ENCODE assay signal across 31 cellular contexts in genomic region chr2:220572385-220572784, GRCh38.
DNase-seq lines count a peak whose midpoint lies in the region; ATAC-seq, FAIRE-seq and TF ChIP-seq lines count a peak whose summit lies in the region.
"Had no signal": no experiment of that assay in that cellular context is flagged by ENCODE, and none has a peak within 500 bp of the region (broad histone marks: within the 10 kb centered on the region; RNA-seq: fewer than 3 reads in every experiment).

No MANE protein-coding gene starts in this region.

- H3K27me3 ChIP-seq in GM23248 (replicated peaks; ENCODE audit: insufficient read depth) (no peaks in the 10 kb centered on the region), astrocyte (ENCODE audit: insufficient read depth, low read length) (no peaks in the 10 kb centered on the region)
- H3K27me3 ChIP-seq: dorsolateral prefrontal cortex had no signal

- no peak for ATAC-seq in GM19023 (IDR thresholded peaks at IDR 0.05; ENCODE audit: unreplicated experiment)
- ATAC-seq: right cardiac atrium had no signal

- H3K27ac ChIP-seq in GM23248 (no peak overlapping the region), astrocyte (ENCODE audit: low read depth, low read length) (no peak overlapping the region)
- H3K27ac ChIP-seq: dorsolateral prefrontal cortex, PC-9, uterus had no signal

- no peaks in the 10 kb centered on the region for H3K27me3 Mint-ChIP-seq in astrocyte (ENCODE audit: low read depth, unreplicated experiment)
- H3K27me3 Mint-ChIP-seq: activated CD4-positive, alpha-beta memory T cell treated with anti-CD3 and anti-CD28 coated beads, Interleukin-2, amount 10 ng/mL, durations not matched to agents 7 days and 5 days; B cell; brain; CD4-positive, alpha-beta memory T cell; naive B cell; stimulated activated naive CD8-positive, alpha-beta T cell treated with anti-CD3 and anti-CD28 coated beads, Interleukin-15, Interleukin-2, amounts not matched to agents 100 ng/mL and 50 ng/mL, for 24 hours had no signal

- H3K9me2 ChIP-seq in GM23248 (ENCODE audit: insufficient read depth) = no peaks in the 10 kb centered on the region

- TF ChIP-seq CTCF in astrocyte (IDR thresholded peaks at IDR 0.05; ENCODE audit: insufficient read depth, low read depth, low read length) = no peak
- TF ChIP-seq CTCF in fibroblast of pulmonary artery (IDR thresholded peaks at IDR 0.05; ENCODE audit: low read length, missing control alignments) = no peak

- WGBS in GM23248 (ENCODE audit: low coverage in 1 of 2, low lambda C conversion rate in 2 of 2, missing lambda C conversion rate in 2 of 2), 2 experiments = 41 to 44% methylated on average over 4 of the region's 4 CpGs

- no peak overlapping the region for H2AFZ ChIP-seq in GM23248
- peak overlapping the region; percentile 21 for H2AFZ ChIP-seq in astrocyte (ENCODE audit: low read depth, low read length)
- H2AFZ ChIP-seq: PC-9 had no signal

- H3K79me2 ChIP-seq in GM23248 (ENCODE audit: insufficient read depth) (no peaks in the 10 kb centered on the region), astrocyte (ENCODE audit: insufficient read depth, low read length) (no peaks in the 10 kb centered on the region)

- H3K9ac ChIP-seq in GM23248 (no peak overlapping the region), astrocyte (ENCODE audit: low read length) (no peak overlapping the region)

- H3K4me2 ChIP-seq in GM23248 (ENCODE audit: unreplicated experiment) = peak overlapping the region; percentile 47
- H3K4me2 ChIP-seq in astrocyte (ENCODE audit: low read length) = no peak overlapping the region
- H3K4me2 ChIP-seq: PC-9 had no signal

- H3K4me3 ChIP-seq in GM23248 (no peak overlapping the region), astrocyte (ENCODE audit: insufficient read depth, low read depth, low read length) (no peak overlapping the region), fibroblast of pulmonary artery (replicated peaks; ENCODE audit: low read depth, low read length) (no peak overlapping the region)
- H3K4me3 ChIP-seq: dorsolateral prefrontal cortex, PC-9, uterus had no signal

- no peaks in the 10 kb centered on the region for H3K36me3 Mint-ChIP-seq in astrocyte (ENCODE audit: low read depth, unreplicated experiment)
- H3K36me3 Mint-ChIP-seq: brain; CD4-positive, alpha-beta memory T cell; mesothelial cell of epicardium; naive B cell had no signal

- no peaks in the 10 kb centered on the region for H3K36me3 ChIP-seq in GM23248 (ENCODE audit: low read depth)
- no peaks in the 10 kb centered on the region for H3K36me3 ChIP-seq in astrocyte (ENCODE audit: insufficient read depth, low read length)
- H3K36me3 ChIP-seq: uterus had no signal

- H3K9me3 ChIP-seq in GM23248 (ENCODE audit: low read depth) = no peaks in the 10 kb centered on the region
- H3K9me3 ChIP-seq in astrocyte (ENCODE audit: insufficient read depth, low read depth, low read length) = no peaks in the 10 kb centered on the region
- H3K9me3 ChIP-seq: uterus had no signal

- no peak overlapping the region for H3K27ac Mint-ChIP-seq in astrocyte (ENCODE audit: unreplicated experiment)
- H3K27ac Mint-ChIP-seq: activated CD4-positive, alpha-beta memory T cell treated with anti-CD3 and anti-CD28 coated beads, Interleukin-2, amount 10 ng/mL, durations not matched to agents 7 days and 5 days; activated naive CD4-positive, alpha-beta T cell treated with anti-CD3 and anti-CD28 coated beads for 36 hours; B cell; brain; CD4-positive, alpha-beta memory T cell; mesothelial cell of epicardium; naive B cell; stimulated activated naive CD8-positive, alpha-beta T cell treated with anti-CD3 and anti-CD28 coated beads, Interleukin-15, Interleukin-2, amounts not matched to agents 100 ng/mL and 50 ng/mL, for 24 hours had no signal

- H4K20me1 ChIP-seq in GM23248 (ENCODE audit: insufficient read depth) = no peaks in the 10 kb centered on the region
- H4K20me1 ChIP-seq in astrocyte (ENCODE audit: insufficient read depth, low read length) = no peaks in the 10 kb centered on the region

- H3F3A ChIP-seq in GM23248 (ENCODE audit: insufficient read depth) = peaks cover 12% of the 10 kb centered on the region; the same call in 1 of the 2 replicates

- H3K4me1 ChIP-seq in GM23248 (ENCODE audit: insufficient read depth) (peaks cover 9% of the 10 kb centered on the region), astrocyte (ENCODE audit: insufficient read depth, low read length) (no peaks in the 10 kb centered on the region)
- H3K4me1 ChIP-seq: uterus had no signal

- no peak overlapping the region for H3K4me3 Mint-ChIP-seq in astrocyte (ENCODE audit: unreplicated experiment)
- H3K4me3 Mint-ChIP-seq: activated CD4-positive, alpha-beta memory T cell treated with anti-CD3 and anti-CD28 coated beads, Interleukin-2, amount 10 ng/mL, durations not matched to agents 7 days and 5 days; activated naive CD4-positive, alpha-beta T cell treated with anti-CD3 and anti-CD28 coated beads for 36 hours; B cell; brain; CD4-positive, alpha-beta memory T cell; mesothelial cell of epicardium; naive B cell; stimulated activated naive CD8-positive, alpha-beta T cell treated with anti-CD3 and anti-CD28 coated beads, Interleukin-15, Interleukin-2, amounts not matched to agents 100 ng/mL and 50 ng/mL, for 24 hours had no signal

- in situ Hi-C loops in GM23248 (cut with MboI) = no loop called here

- DNase-seq in AG08396 (ENCODE audit: low spot score) (peak; percentile 17), GM23248 (peak; percentile 83), astrocyte (ENCODE audit: low read depth) (peak; percentile 58), fibroblast of pulmonary artery (ENCODE audit: low read depth) (peak; percentile 7), NCI-H1048 (lab: John Stamatoyannopoulos, UW) (no peak), KG1 (lab: John Stamatoyannopoulos, UW) (no peak)
- DNase-seq in activated CD4-positive, CD25-positive, alpha-beta regulatory T cell (lab: John Stamatoyannopoulos, UW) = no peak
- DNase-seq: activated CD4-positive, alpha-beta memory T cell treated with anti-CD3 and anti-CD28 coated beads, Interleukin-2, amount 10 ng/mL, durations not matched to agents 7 days and 5 days; activated CD4-positive, CD25-positive, alpha-beta regulatory T cell treated with anti-CD3 and anti-CD28 coated beads, Interleukin-2, amount 50 U/mL, for 72 hours; activated CD8-positive, alpha-beta memory T cell treated with anti-CD3 and anti-CD28 coated beads, Interleukin-2, amount 50 U/mL, for 48 hours; activated naive CD4-positive, alpha-beta T cell treated with anti-CD3 and anti-CD28 coated beads for 36 hours; CD4-positive, alpha-beta memory T cell; dorsolateral prefrontal cortex; islet precursor cell; naive B cell; NCI-H1930; NCI-H526 treated with DMSO at 0.1 percent for 48 hours; PC-9; right cardiac atrium; SHP77; stimulated activated CD4-positive, alpha-beta T cell treated with anti-CD3 and anti-CD28 coated beads, Interleukin-1b, Interleukin-23, amount 100 ng/mL, for 48 hours; stimulated activated CD8-positive, alpha-beta memory T cell treated with anti-CD3 and anti-CD28 coated beads, Interleukin-4, amount 100 ng/mL, for 48 hours; uterus had no signal

- H3K4me1 Mint-ChIP-seq in astrocyte (ENCODE audit: low read depth, unreplicated experiment) = no peaks in the 10 kb centered on the region
- H3K4me1 Mint-ChIP-seq: activated CD4-positive, alpha-beta memory T cell treated with anti-CD3 and anti-CD28 coated beads, Interleukin-2, amount 10 ng/mL, durations not matched to agents 7 days and 5 days; B cell; naive B cell had no signal

- no peaks in the 10 kb centered on the region for H3K9me3 Mint-ChIP-seq in astrocyte (ENCODE audit: unreplicated experiment)
- H3K9me3 Mint-ChIP-seq: activated CD4-positive, alpha-beta memory T cell treated with anti-CD3 and anti-CD28 coated beads, Interleukin-2, amount 10 ng/mL, durations not matched to agents 7 days and 5 days; activated naive CD4-positive, alpha-beta T cell treated with anti-CD3 and anti-CD28 coated beads for 36 hours; brain; mesothelial cell of epicardium had no signal

- peak; percentile 52 for FAIRE-seq in astrocyte (lab: Jason Lieb, UNC)
- FAIRE-seq: A204.1, D721Med, endometrium had no signal

Comparison
In these comparisons a context has a peak if more than half of its experiments do, and no peak if none do; other contexts are left out.
1. DNase-seq: peak in AG08396 (single experiment), GM23248 (single experiment), astrocyte (single experiment) and fibroblast of pulmonary artery (single experiment); none in activated CD4-positive, CD25-positive, alpha-beta regulatory T cell (0 of 4), NCI-H1048 (single experiment) and KG1 (single experiment).